Comparison of ENCODE assay signal across 11 cellular contexts in the genomic region with DNA sequence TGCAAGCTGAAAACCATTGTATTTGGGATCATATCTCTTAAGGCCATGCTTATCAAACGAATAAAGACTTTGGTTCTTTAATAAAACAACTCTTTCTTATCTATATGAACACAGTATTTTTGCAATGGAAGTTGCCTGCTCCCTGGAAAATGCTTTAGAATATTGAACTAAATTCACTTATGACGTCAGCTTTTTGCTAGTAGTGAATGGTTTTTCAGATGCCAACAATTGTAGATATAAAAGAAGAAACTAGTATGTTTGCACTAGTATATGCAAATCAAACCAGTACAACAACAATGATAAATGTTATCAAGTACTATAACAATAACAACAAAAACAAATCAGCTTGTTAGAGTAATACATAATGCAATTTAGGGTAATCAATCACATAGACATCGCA.
"Had no signal": no experiment of that assay in that cellular context is flagged by ENCODE, and none has a peak within 500 bp of the region (broad histone marks: within the 10 kb centered on the region; RNA-seq: fewer than 3 reads in every experiment).

No MANE protein-coding gene starts in this region.

- H3K9me3 ChIP-seq: HAP-1 had no signal

- H3K9ac ChIP-seq: GM23248 had no signal

- H3K4me3 ChIP-seq: GM23248, GM23338, HAP-1 had no signal

- H3K36me3 ChIP-seq: HAP-1 had no signal

- H3K4me2 ChIP-seq: GM23338 had no signal

- FAIRE-seq: H1, H54 had no signal

- DNase-seq: GM23248, GOT3, H7, H9, HCEC 1CT, HFFc6 had no signal

- ATAC-seq: GM23338, HCT116 had no signal

- H3K27ac ChIP-seq: GM23248 had no signal

- H2AFZ ChIP-seq: GM23248, GM23338 had no signal
